16 cellular contexts compared by ENCODE assay signal in genomic region chr20:44087051-44087856, GRCh38.
DNase-seq lines count a peak whose midpoint lies in the region; ATAC-seq, FAIRE-seq and TF ChIP-seq lines count a peak whose summit lies in the region.
"Had no signal": no experiment of that assay in that cellular context is flagged by ENCODE, and none has a peak within 500 bp of the region (broad histone marks: within the 10 kb centered on the region; RNA-seq: fewer than 3 reads in every experiment).

No MANE protein-coding gene starts in this region.

- FAIRE-seq in HTR-8/SVneo (lab: Jason Lieb, UNC) = peak; percentile 95

- intact Hi-C loops in prostate gland (cut with DNase I) = no loop called here

- 70 to 75% methylated on average over 4 to 13 of the region's 15 CpGs for WGBS in gastroesophageal sphincter (ENCODE audit: low coverage in 1 of 2), 2 donors
- whole genome bisulfite sequencing in prostate gland = 28% methylated on average over 15 of the region's 15 CpGs

- H3K4me3 ChIP-seq in RWPE2 (ENCODE audit: severe bottlenecking) (no peak overlapping the region), gastroesophageal sphincter (no peak overlapping the region), prostate gland (no peak overlapping the region), Karpas-422 (ENCODE audit: low read length) (no peak overlapping the region), foreskin fibroblast (ENCODE audit: low read depth in 1 of 2, low read length in 2 of 2) (no peak overlapping the region)
- H3K4me3 ChIP-seq: GM23248 had no signal

- H4K20me1 ChIP-seq in Karpas-422 (ENCODE audit: insufficient read depth, low read depth, low read length) = no peaks in the 10 kb centered on the region

- no peak for TF ChIP-seq POLR2A in gastroesophageal sphincter (IDR thresholded peaks at IDR 0.05)
- no peak for TF ChIP-seq POLR2A in prostate gland (IDR thresholded peaks at IDR 0.05)

- no peaks in the 10 kb centered on the region for H3K36me3 ChIP-seq in RWPE2 (ENCODE audit: low read depth)
- H3K36me3 ChIP-seq in gastroesophageal sphincter = no peaks in the 10 kb centered on the region
- H3K36me3 ChIP-seq in prostate gland = no peaks in the 10 kb centered on the region
- no peaks in the 10 kb centered on the region for H3K36me3 ChIP-seq in Karpas-422 (ENCODE audit: insufficient read depth, low read length)

- H3K27me3 ChIP-seq in RWPE2 (ENCODE audit: insufficient read depth, poor library complexity, severe bottlenecking) (no peaks in the 10 kb centered on the region), gastroesophageal sphincter (no peaks in the 10 kb centered on the region), prostate gland (replicated peaks; ENCODE audit: insufficient read depth) (no peaks in the 10 kb centered on the region), Karpas-422 (ENCODE audit: low read length) (no peaks in the 10 kb centered on the region)

- H3K4me1 ChIP-seq in RWPE2 (ENCODE audit: insufficient read depth, poor library complexity, severe bottlenecking) (peaks cover 24% of the 10 kb centered on the region), gastroesophageal sphincter (peaks cover 0 to 43% (median 0%) of the 10 kb centered on the region in 3 donors), prostate gland (replicated peaks) (peaks cover 3% of the 10 kb centered on the region), Karpas-422 (ENCODE audit: low read length) (peaks cover 22% of the 10 kb centered on the region)

- H2AFZ ChIP-seq in Karpas-422 (ENCODE audit: low read length) = no peak overlapping the region
- H2AFZ ChIP-seq: GM23248 had no signal

- DNase-seq in HTR-8/SVneo (ENCODE audit: insufficient read length, low spot score) (no peak), RWPE2 (ENCODE audit: low spot score) (peak; percentile 73), prostate gland (ENCODE audit: low spot score) (peak; percentile 70), Karpas-422 (no peak), foreskin fibroblast (no peak)
- DNase-seq in stimulated activated CD4-positive, alpha-beta T cell treated with anti-CD3 and anti-CD28 coated beads, Interleukin-15, amount 100 ng/mL, for 24 hours = no peak
- DNase-seq: DMS 273 treated with DMSO at 0.1 percent for 48 hours, GM23248, KBM-7, MM.1S, NCI-H1105, NCI-H1694 treated with DMSO at 0.1 percent for 48 hours, NCI-H446, NCI-H82, SHP77 treated with DMSO at 0.1 percent for 48 hours had no signal

- ATAC-seq in RWPE2 (ENCODE audit: low read depth) (no peak), gastroesophageal sphincter (peak; percentile 46)

- no peak for TF ChIP-seq EP300 in gastroesophageal sphincter (IDR thresholded peaks at IDR 0.05)

- H3K27ac ChIP-seq in RWPE2 (ENCODE audit: poor library complexity, severe bottlenecking) (no peak overlapping the region), gastroesophageal sphincter (peak overlapping the region in 3 of 4 donors; percentile 2 to 53 (median 51)), prostate gland (no peak overlapping the region), Karpas-422 (ENCODE audit: low read length) (no peak overlapping the region)
- H3K27ac ChIP-seq: GM23248 had no signal

- no peak overlapping the region for H3K9ac ChIP-seq in Karpas-422 (ENCODE audit: low read length)
- H3K9ac ChIP-seq: GM23248 had no signal

- TF ChIP-seq CTCF in RWPE2 (IDR thresholded peaks at IDR 0.05; ENCODE audit: poor library complexity, severe bottlenecking) = no peak
- TF ChIP-seq CTCF in gastroesophageal sphincter (IDR thresholded peaks at IDR 0.05) = no peak
- TF ChIP-seq CTCF in prostate gland (IDR thresholded peaks at IDR 0.05) = no peak
- TF ChIP-seq CTCF in foreskin fibroblast (IDR thresholded peaks at IDR 0.05; ENCODE audit: low read depth, low read length) = no peak

- no peaks in the 10 kb centered on the region for H3K9me2 ChIP-seq in Karpas-422 (replicated peaks; ENCODE audit: insufficient read depth, low read length)

- H3K4me2 ChIP-seq in Karpas-422 (ENCODE audit: low read depth, low read length, poor library complexity, severe bottlenecking) = no peak overlapping the region

- H3K9me3 ChIP-seq in RWPE2 (ENCODE audit: severe bottlenecking) (no peaks in the 10 kb centered on the region), gastroesophageal sphincter (no peaks in the 10 kb centered on the region), prostate gland (no peaks in the 10 kb centered on the region), Karpas-422 (ENCODE audit: low read length) (no peaks in the 10 kb centered on the region)

- no peaks in the 10 kb centered on the region for H3K79me2 ChIP-seq in Karpas-422 (ENCODE audit: low read length)

Comparison
In these comparisons a context has a peak if more than half of its experiments do, and no peak if none do; other contexts are left out.
1. DNase-seq: peak in RWPE2 (single experiment) and prostate gland (single experiment); none in HTR-8/SVneo (single experiment), Karpas-422 (single experiment), foreskin fibroblast (0 of 2) and stimulated activated CD4-positive, alpha-beta T cell treated with anti-CD3 and anti-CD28 coated beads, Interleukin-15, amount 100 ng/mL, for 24 hours (single experiment).
2. H3K27ac ChIP-seq: peak in gastroesophageal sphincter (3 of 4); none in RWPE2 (single experiment), prostate gland (0 of 2) and Karpas-422 (single experiment).